ENCODE assay signal across 11 cellular contexts in the genomic region with DNA sequence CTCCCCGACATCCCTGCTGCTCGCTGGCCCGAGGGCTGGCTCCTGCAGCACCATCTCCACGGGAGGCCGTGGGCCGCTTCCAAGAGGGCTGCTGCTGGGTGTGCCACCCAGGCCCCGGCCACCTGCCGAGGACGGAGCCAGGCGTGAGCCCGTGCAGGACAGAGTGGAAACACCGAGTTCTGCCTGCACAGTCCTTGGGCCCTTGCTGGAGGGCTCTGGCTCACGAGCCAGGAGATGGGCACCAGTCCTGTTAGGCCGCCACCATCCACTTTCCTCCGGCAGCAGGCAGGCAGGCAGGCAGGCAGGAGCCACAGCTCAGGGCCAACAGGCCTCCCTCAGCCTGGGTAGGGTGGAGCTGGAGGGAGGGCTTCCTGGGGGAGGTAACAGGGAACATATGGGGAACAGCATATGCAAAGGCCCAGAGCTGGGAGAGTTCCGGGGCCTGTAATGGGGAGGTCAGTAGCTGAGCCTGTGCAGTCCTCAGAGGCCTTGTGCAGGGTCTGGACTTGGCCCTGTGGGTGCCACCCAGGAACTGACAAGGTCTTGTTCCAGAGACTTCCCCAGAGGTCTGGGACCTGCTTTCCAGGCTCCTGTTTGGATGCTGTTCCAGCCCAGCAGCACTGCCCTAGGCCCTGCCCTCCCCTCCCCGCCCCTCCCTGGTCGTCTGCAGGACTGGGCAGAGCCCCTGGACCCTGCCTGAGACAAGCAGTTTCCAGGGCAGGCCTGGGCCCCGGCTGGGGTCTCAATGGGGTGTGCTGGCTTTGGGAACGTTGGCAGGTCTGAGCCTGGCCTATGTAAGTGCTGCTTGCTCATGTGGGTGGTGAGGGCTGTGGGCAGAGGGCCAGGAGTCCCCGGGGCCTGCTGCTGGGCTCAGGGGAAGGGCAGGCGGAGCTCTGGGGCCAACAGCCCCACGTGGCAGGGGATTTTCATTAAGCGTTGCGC. TPM values are rescaled to one million over a fixed set of nuclear protein-coding genes. Genes with fewer than 3 reads are reported as not detected.
A peak's percentile ranks its signal among the peaks of the same experiment; 100 is the strongest.
DNase-seq lines count a peak whose midpoint lies in the region; ATAC-seq and TF ChIP-seq lines count a peak whose summit lies in the region.
"Had no signal": no experiment of that assay in that cellular context is flagged by ENCODE, and none has a peak within 500 bp of the region (broad histone marks: within the 10 kb centered on the region; RNA-seq: fewer than 3 reads in every experiment).

No MANE protein-coding gene starts in this region.

- no peak for TF ChIP-seq POLR2A in gastrocnemius medialis (IDR thresholded peaks at IDR 0.05)

- H3K9me3 Mint-ChIP-seq in immature natural killer cell, result no peaks in the 10 kb centered on the region
- H3K9me3 Mint-ChIP-seq: T-helper 2 cell treated with Interferon-gamma antibody and Interleukin-4, amounts not matched to agents 5 μg/mL and 100 μg/mL, for 36 hours had no signal

- H3K27me3 Mint-ChIP-seq in immature natural killer cell (ENCODE audit: low read depth in 3 of 3), result peaks cover 0 to 4% (median 2%) of the 10 kb centered on the region in 3 donors

- H3K36me3 ChIP-seq in gastrocnemius medialis, result no peaks in the 10 kb centered on the region

- H3K4me3 Mint-ChIP-seq in immature natural killer cell, result no peak overlapping the region
- H3K4me3 Mint-ChIP-seq: T-helper 2 cell treated with Interferon-gamma antibody and Interleukin-4, amounts not matched to agents 5 μg/mL and 100 μg/mL, for 36 hours had no signal

- no peak overlapping the region for H3K4me3 ChIP-seq in gastrocnemius medialis

- intact Hi-C loops in gastrocnemius medialis (cut with DNase I; ENCODE audit: low total_unique reads), result no loop called here

- no peaks in the 10 kb centered on the region for H3K9me3 ChIP-seq in gastrocnemius medialis

- ATAC-seq in esophagus mucosa (peak; percentile 14), gastrocnemius medialis (no peak), HG02884 (IDR thresholded peaks at IDR 0.05; ENCODE audit: unreplicated experiment) (no peak)

- no peak for TF ChIP-seq CTCF in gastrocnemius medialis (IDR thresholded peaks at IDR 0.05 in 4 of 5, conservative IDR thresholded peaks at IDR 0.05 in 1 of 5)

- H3K36me3 Mint-ChIP-seq in immature natural killer cell, result no peaks in the 10 kb centered on the region

- peak overlapping the region; percentile 11 to 97 (median 33) for H3K27ac ChIP-seq in gastrocnemius medialis

- in situ Hi-C loops in gastrocnemius medialis (cut with MboI; ENCODE audit: low sequenced_read_pairs in 4 of 4), result no loop called here

- H3K27ac Mint-ChIP-seq in immature natural killer cell, result no peak overlapping the region
- H3K27ac Mint-ChIP-seq: T-helper 2 cell treated with Interferon-gamma antibody and Interleukin-4, amounts not matched to agents 5 μg/mL and 100 μg/mL, for 36 hours had no signal

- H3K27me3 ChIP-seq in gastrocnemius medialis, result no peaks in the 10 kb centered on the region

- peaks cover 0 to 2% of the 10 kb centered on the region in 2 donors for H3K4me1 Mint-ChIP-seq in immature natural killer cell

- DNase-seq in DMS 273 treated with DMSO at 0.1 percent for 48 hours (lab: John Stamatoyannopoulos, UW) (peak; percentile 27), NCI-H345 treated with DMSO at 0.1 percent for 48 hours (lab: John Stamatoyannopoulos, UW; ENCODE audit: unreplicated experiment) (peak; percentile 7), gastrocnemius medialis (no peak), immature natural killer cell (no peak), GDM1 (lab: John Stamatoyannopoulos, UW) (no peak)
- DNase-seq in activated CD8-positive, alpha-beta memory T cell treated with anti-CD3 and anti-CD28 coated beads, Interleukin-2, amount 50 U/mL, for 48 hours, result no peak
- DNase-seq: DMS53; effector CD4-positive, alpha-beta T cell had no signal

- peaks cover 79 to 87% of the 10 kb centered on the region in 2 donors for H3K4me1 ChIP-seq in gastrocnemius medialis

RNA-seq across cellular contexts. Expression of gene RXRA, which starts 32.0 kb away (rescaled TPM):
- total RNA-seq in esophagus mucosa (52.4 TPM), gastrocnemius medialis (100 to 1,000 TPM in 3 of 4 donors, 10 to 100 TPM in 1; 70.8 to 224 (median 160) TPM)
- polyA plus RNA-seq in immature natural killer cell, result 1 to 10 TPM; 1.0 to 4.4 (median 1.9) TPM

Comparison
In these comparisons a context has a peak if more than half of its experiments do, and no peak if none do; other contexts are left out.
1. DNase-seq: peak in DMS 273 treated with DMSO at 0.1 percent for 48 hours (single experiment) and NCI-H345 treated with DMSO at 0.1 percent for 48 hours (single experiment); none in gastrocnemius medialis (0 of 2), immature natural killer cell (0 of 3), GDM1 (single experiment) and activated CD8-positive, alpha-beta memory T cell treated with anti-CD3 and anti-CD28 coated beads, Interleukin-2, amount 50 U/mL, for 48 hours (single experiment).